Comparison of ENCODE assay signal across 1 cellular context in genomic region chr6:15439410-15440022, GRCh38.
TF ChIP-seq lines count a peak whose summit lies in the region.

No MANE protein-coding gene starts in this region.

TF ChIP-seq in WTC11, 78 proteins besides CTCF, POLR2A, EP300 and RAD21 (continued from another document):
- TF ChIP-seq ZNF396 (CRISPR knock-in tag; IDR thresholded peaks at IDR 0.05; ENCODE audit: borderline replicate concordance), result no peak
